1 cellular context compared by ENCODE assay signal in the genomic region with DNA sequence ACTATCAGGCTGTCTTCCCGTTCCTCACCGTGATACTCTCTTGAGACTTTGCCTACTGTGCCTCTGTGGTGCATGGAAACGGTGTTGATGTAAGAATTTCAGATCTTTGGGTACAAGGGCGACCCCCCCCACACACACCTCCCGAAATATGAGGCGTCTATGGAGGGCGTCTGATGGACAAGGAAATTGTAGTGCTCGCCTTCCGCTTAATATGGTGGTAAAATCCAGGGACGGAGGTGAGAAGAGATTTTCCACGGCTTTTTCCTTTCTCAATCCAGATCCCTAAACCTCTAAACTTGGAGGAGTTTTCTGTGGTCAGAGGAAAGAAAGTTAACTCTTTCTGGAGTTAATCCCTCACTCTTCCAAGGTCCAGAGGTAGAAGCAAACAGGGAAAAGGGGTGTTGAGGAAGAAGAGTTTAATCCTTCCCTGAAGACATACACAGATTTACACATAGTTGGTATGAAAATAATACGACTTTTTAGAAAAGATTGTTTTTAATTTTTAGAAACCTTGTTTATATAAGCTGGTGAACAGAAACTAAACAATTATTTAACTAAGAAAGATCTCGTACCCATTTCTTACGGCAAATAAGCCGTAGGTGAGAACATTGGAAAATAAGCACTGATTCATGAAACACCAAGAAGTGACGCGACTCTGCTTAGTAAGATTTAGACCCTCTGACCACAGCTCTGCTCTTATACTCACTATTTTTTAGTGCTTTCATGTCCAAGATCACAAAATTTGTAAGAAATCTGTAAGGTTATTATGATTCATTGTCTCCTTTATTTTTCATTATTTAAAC.
TF ChIP-seq lines count a peak whose summit lies in the region.

No MANE protein-coding gene starts in this region.

TF ChIP-seq in endothelial cell of umbilical vein, 7 proteins besides CTCF, POLR2A, EP300 and RAD21:
- TF ChIP-seq POLR2AphosphoS5 (IDR thresholded peaks at IDR 0.05; ENCODE audit: insufficient read depth, low read depth, low read length): no peak
- TF ChIP-seq, protein P1, sequence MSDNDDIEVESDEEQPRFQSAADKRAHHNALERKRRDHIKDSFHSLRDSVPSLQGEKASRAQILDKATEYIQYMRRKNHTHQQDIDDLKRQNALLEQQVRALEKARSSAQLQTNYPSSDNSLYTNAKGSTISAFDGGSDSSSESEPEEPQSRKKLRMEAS (IDR thresholded peaks at IDR 0.05; ENCODE audit: insufficient read depth, insufficient read length): no peak
- no peak for TF ChIP-seq EZH2 (IDR thresholded peaks at IDR 0.05; ENCODE audit: borderline replicate concordance, low read depth, low read length, severe bottlenecking)
- TF ChIP-seq GATA2 (IDR thresholded peaks at IDR 0.05; ENCODE audit: insufficient read depth, insufficient read length, low read depth, low read length): no peak
- TF ChIP-seq MYC (IDR thresholded peaks at IDR 0.05; ENCODE audit: low read depth, low read length): no peak
- TF ChIP-seq FOS (IDR thresholded peaks at IDR 0.05; ENCODE audit: borderline replicate concordance, insufficient read depth, low read length): no peak
- no peak for TF ChIP-seq JUN (IDR thresholded peaks at IDR 0.05; ENCODE audit: borderline replicate concordance, insufficient read depth, insufficient read length, low read depth)
TF ChIP-seq in endothelial cell of umbilical vein: peak in this region for 0.
